Comparison of ENCODE assay signal across 28 cellular contexts in the genomic region with DNA sequence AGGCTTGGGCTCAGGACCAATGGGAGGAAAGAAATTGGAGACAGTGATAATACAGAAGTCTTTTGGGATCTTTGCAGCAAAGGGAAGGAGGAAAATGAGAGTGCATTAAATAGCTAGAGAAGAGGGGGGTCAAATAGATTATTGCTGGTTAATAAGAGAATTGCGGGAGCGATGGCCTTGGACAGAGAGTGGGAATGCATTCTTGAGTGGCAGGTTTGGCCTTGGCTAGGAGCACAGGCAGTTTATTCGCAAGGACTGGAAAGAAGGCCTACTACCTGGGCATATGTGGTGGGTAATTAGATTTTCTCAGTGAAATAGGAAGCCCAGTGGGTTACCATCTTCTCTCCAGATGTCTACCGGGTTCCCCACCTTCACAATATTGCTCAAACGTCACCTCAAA. TPM values are rescaled to one million over a fixed set of nuclear protein-coding genes. Genes with fewer than 3 reads are reported as not detected.
"Had no signal": no experiment of that assay in that cellular context is flagged by ENCODE, and none has a peak within 500 bp of the region (broad histone marks: within the 10 kb centered on the region; RNA-seq: fewer than 3 reads in every experiment).

No MANE protein-coding gene starts in this region.

- H3K4me3 ChIP-seq: dorsolateral prefrontal cortex, gastrocnemius medialis, lung, neural progenitor cell, psoas muscle, sigmoid colon, thoracic aorta, tibial nerve, vagina had no signal

- H3K4me3 Mint-ChIP-seq: endodermal cell; naive thymus-derived CD4-positive, alpha-beta T cell; nephron; neural progenitor cell; stimulated activated naive CD8-positive, alpha-beta T cell treated with anti-CD3 and anti-CD28 coated beads, Interleukin-15, Interleukin-2, amounts not matched to agents 100 ng/mL and 50 ng/mL, for 24 hours had no signal

- H3K9me3 Mint-ChIP-seq: endodermal cell; naive thymus-derived CD4-positive, alpha-beta T cell; nephron; neural progenitor cell; stimulated activated naive B cell treated with anti-CD40 and anti-IgM and Interleukin-4, amounts not matched to agents 10 μg/mL and 1 μg/mL and 100 μg/mL, for 72 hours; stimulated activated naive CD8-positive, alpha-beta T cell treated with anti-CD3 and anti-CD28 coated beads, Interleukin-15, Interleukin-2, amounts not matched to agents 100 ng/mL and 50 ng/mL, for 24 hours had no signal

- H3K27ac ChIP-seq: dorsolateral prefrontal cortex, epithelial cell of prostate, gastrocnemius medialis, neural progenitor cell, psoas muscle, sigmoid colon, thoracic aorta, tibial nerve, vagina had no signal

- H3K27ac Mint-ChIP-seq: endodermal cell; nephron; neural progenitor cell; stimulated activated naive CD8-positive, alpha-beta T cell treated with anti-CD3 and anti-CD28 coated beads, Interleukin-15, Interleukin-2, amounts not matched to agents 100 ng/mL and 50 ng/mL, for 24 hours had no signal

- H2AFZ ChIP-seq: neural progenitor cell had no signal

- H3K9me3 ChIP-seq: gastrocnemius medialis, psoas muscle, sigmoid colon, thoracic aorta, tibial nerve, vagina had no signal

- H3K27me3 Mint-ChIP-seq: stimulated activated naive B cell treated with anti-CD40 and anti-IgM and Interleukin-4, amounts not matched to agents 10 μg/mL and 1 μg/mL and 100 μg/mL, for 72 hours; stimulated activated naive CD8-positive, alpha-beta T cell treated with anti-CD3 and anti-CD28 coated beads, Interleukin-15, Interleukin-2, amounts not matched to agents 100 ng/mL and 50 ng/mL, for 24 hours had no signal

- FAIRE-seq: colon, kidney had no signal

- ATAC-seq: esophagus mucosa; gastrocnemius medialis; left lobe of liver; naive thymus-derived CD4-positive, alpha-beta T cell; psoas muscle; right cardiac atrium had no signal

- H3K27me3 ChIP-seq: dorsolateral prefrontal cortex, gastrocnemius medialis, neural progenitor cell, sigmoid colon, tibial nerve, vagina had no signal

- DNase-seq: dorsolateral prefrontal cortex; effector CD8-positive, alpha-beta T cell; endodermal cell; foreskin fibroblast; gastrocnemius medialis; head of caudate nucleus; kidney; mesendoderm; midbrain; naive thymus-derived CD4-positive, alpha-beta T cell; posterior cingulate gyrus; psoas muscle; right cardiac atrium; sigmoid colon; stimulated activated CD4-positive, alpha-beta T cell treated with anti-CD3 and anti-CD28 coated beads, Interleukin-4, amount 100 ng/mL, for 4 hours had no signal

- H3K36me3 ChIP-seq: gastrocnemius medialis, neural progenitor cell, sigmoid colon, thoracic aorta, tibial nerve, vagina had no signal

- H3K9ac ChIP-seq: neural progenitor cell had no signal

- H3K4me2 ChIP-seq: neural progenitor cell had no signal

RNA-seq across cellular contexts. Expression of gene PYGM, which starts 54.1 kb away (rescaled TPM):
- total RNA-seq: glomerular endothelial cell had no signal
